ENCODE assay signal across 27 cellular contexts in genomic region chr22:31830721-31831070, GRCh38.
DNase-seq lines count a peak whose midpoint lies in the region; ATAC-seq and TF ChIP-seq lines count a peak whose summit lies in the region.
"Had no signal": no experiment of that assay in that cellular context is flagged by ENCODE, and none has a peak within 500 bp of the region (broad histone marks: within the 10 kb centered on the region; RNA-seq: fewer than 3 reads in every experiment).

No MANE protein-coding gene starts in this region.

- POLR2A ChIA-PET in MCF 10A (lab: Yijun Ruan, JAX), result interaction anchor here (1.0 to 2.6 kb wide), 5 partner anchors 8 to 169 kb away, joined by 4 to 15 read pairs (median 6); partner anchors contain the start of gene PISD
- POLR2A ChIA-PET in activated CD4-positive, alpha-beta memory T cell treated with anti-CD3 and anti-CD28 coated beads, Interleukin-2, amount 10 ng/mL, durations not matched to agents 7 days and 5 days (lab: Charles Lee), result interaction anchor here (0.7 to 1.4 kb wide), 3 partner anchors 125 to 168 kb away, joined by 3 to 4 read pairs (median 3); partner anchors contain the start of gene PISD
- POLR2A ChIA-PET in naive thymus-derived CD8-positive, alpha-beta T cell (lab: Charles Lee), result no interaction called here

- H3K36me3 ChIP-seq in breast epithelium, result peaks cover 4% of the 10 kb centered on the region
- H3K36me3 ChIP-seq: ovary had no signal

- H3K27me3 Mint-ChIP-seq in MCF 10A (ENCODE audit: insufficient read depth, unreplicated experiment), result no peaks in the 10 kb centered on the region
- no peaks in the 10 kb centered on the region for H3K27me3 Mint-ChIP-seq in activated CD4-positive, alpha-beta memory T cell treated with anti-CD3 and anti-CD28 coated beads, Interleukin-2, amount 10 ng/mL, durations not matched to agents 7 days and 5 days
- H3K27me3 Mint-ChIP-seq in naive thymus-derived CD8-positive, alpha-beta T cell, result no peaks in the 10 kb centered on the region

- no peaks in the 10 kb centered on the region for H3K27me3 ChIP-seq in breast epithelium
- H3K27me3 ChIP-seq in foreskin keratinocyte, result no peaks in the 10 kb centered on the region
- H3K27me3 ChIP-seq: heart right ventricle, MG63, ovary, vagina had no signal

- no peaks in the 10 kb centered on the region for H3K4me1 ChIP-seq in breast epithelium
- peaks cover 32% of the 10 kb centered on the region for H3K4me1 ChIP-seq in foreskin keratinocyte

- no peaks in the 10 kb centered on the region for H3K9me3 ChIP-seq in breast epithelium
- H3K9me3 ChIP-seq: heart right ventricle, MG63, ovary, vagina had no signal

- H3K27ac ChIP-seq in breast epithelium (no peak overlapping the region), foreskin keratinocyte (peak overlapping the region; percentile 87)
- H3K27ac ChIP-seq: ovary had no signal

- H3K4me3 ChIP-seq in breast epithelium, result no peak overlapping the region
- H3K4me3 ChIP-seq: heart right ventricle, MG63, ovary, vagina had no signal

- intact Hi-C loops in MCF 10A (cut with micrococcal nuclease) (no loop called here), breast epithelium (cut with DNase I; ENCODE audit: low total_unique reads) (no loop called here)

- H3K4me1 Mint-ChIP-seq in MCF 10A (ENCODE audit: insufficient read depth, unreplicated experiment), result peaks cover 13% of the 10 kb centered on the region
- peaks cover 31% of the 10 kb centered on the region for H3K4me1 Mint-ChIP-seq in activated CD4-positive, alpha-beta memory T cell treated with anti-CD3 and anti-CD28 coated beads, Interleukin-2, amount 10 ng/mL, durations not matched to agents 7 days and 5 days
- H3K4me1 Mint-ChIP-seq in naive thymus-derived CD8-positive, alpha-beta T cell, result peaks cover 0 to 6% (median 2%) of the 10 kb centered on the region in 4 donors
- H3K4me1 Mint-ChIP-seq: mesothelial cell of epicardium, nephron had no signal

- no peaks in the 10 kb centered on the region for H3K9me3 Mint-ChIP-seq in MCF 10A (ENCODE audit: unreplicated experiment)
- H3K9me3 Mint-ChIP-seq in activated CD4-positive, alpha-beta memory T cell treated with anti-CD3 and anti-CD28 coated beads, Interleukin-2, amount 10 ng/mL, durations not matched to agents 7 days and 5 days, result no peaks in the 10 kb centered on the region
- no peaks in the 10 kb centered on the region for H3K9me3 Mint-ChIP-seq in naive thymus-derived CD8-positive, alpha-beta T cell
- H3K9me3 Mint-ChIP-seq: activated naive CD4-positive, alpha-beta T cell treated with anti-CD3 and anti-CD28 coated beads, Interleukin-2, amount 50 U/mL, for 72 hours; mesothelial cell of epicardium; nephron had no signal

- no TSS peak for BruUV-seq in MCF 10A (replicated peaks; lab: Mats Ljungman, UMichigan)

- CTCF ChIA-PET in MCF 10A (lab: Yijun Ruan, JAX), result interaction anchor here (0.6 to 1.5 kb wide), 9 partner anchors 12 to 287 kb away, joined by 3 to 5 read pairs (median 3); no protein-coding TSS in a partner anchor
- CTCF ChIA-PET in activated CD4-positive, alpha-beta memory T cell treated with anti-CD3 and anti-CD28 coated beads, Interleukin-2, amount 10 ng/mL, durations not matched to agents 7 days and 5 days (lab: Charles Lee), result interaction anchor here (0.8 to 2.0 kb wide), 6 partner anchors 18 to 379 kb away, joined by 3 to 7 read pairs (median 3); no protein-coding TSS in a partner anchor

- TF ChIP-seq POLR2A in breast epithelium (IDR thresholded peaks at IDR 0.05), result no peak

- peak overlapping the region; percentile 78 for H3K27ac Mint-ChIP-seq in MCF 10A (ENCODE audit: low read depth, unreplicated experiment)
- peak overlapping the region; percentile 83 for H3K27ac Mint-ChIP-seq in activated CD4-positive, alpha-beta memory T cell treated with anti-CD3 and anti-CD28 coated beads, Interleukin-2, amount 10 ng/mL, durations not matched to agents 7 days and 5 days
- peak overlapping the region in 1 of 10 donors; percentile 22 for H3K27ac Mint-ChIP-seq in naive thymus-derived CD8-positive, alpha-beta T cell
- H3K27ac Mint-ChIP-seq: mesothelial cell of epicardium, nephron had no signal

- H3K36me3 Mint-ChIP-seq in MCF 10A (ENCODE audit: insufficient read depth, unreplicated experiment), result peaks cover 23% of the 10 kb centered on the region
- peaks cover 40% of the 10 kb centered on the region for H3K36me3 Mint-ChIP-seq in activated CD4-positive, alpha-beta memory T cell treated with anti-CD3 and anti-CD28 coated beads, Interleukin-2, amount 10 ng/mL, durations not matched to agents 7 days and 5 days (ENCODE audit: low read depth)
- peaks cover 4 to 88% (median 26%) of the 10 kb centered on the region in 3 donors for H3K36me3 Mint-ChIP-seq in naive thymus-derived CD8-positive, alpha-beta T cell

- no peak overlapping the region for H3K4me3 Mint-ChIP-seq in MCF 10A (ENCODE audit: unreplicated experiment)
- no peak overlapping the region for H3K4me3 Mint-ChIP-seq in activated CD4-positive, alpha-beta memory T cell treated with anti-CD3 and anti-CD28 coated beads, Interleukin-2, amount 10 ng/mL, durations not matched to agents 7 days and 5 days
- H3K4me3 Mint-ChIP-seq in naive thymus-derived CD8-positive, alpha-beta T cell, result no peak overlapping the region
- H3K4me3 Mint-ChIP-seq: mesothelial cell of epicardium, nephron had no signal

- no peak for ATAC-seq in foreskin keratinocyte
- no peak for ATAC-seq in naive thymus-derived CD8-positive, alpha-beta T cell
- ATAC-seq: heart right ventricle, left colon had no signal

- DNase-seq in MCF 10A (ENCODE audit: unreplicated experiment), result no peak
- DNase-seq in breast epithelium (ENCODE audit: low spot score in 2 of 2), result no peak
- DNase-seq in activated CD4-positive, alpha-beta memory T cell treated with anti-CD3 and anti-CD28 coated beads, Interleukin-2, amount 10 ng/mL, durations not matched to agents 7 days and 5 days, result no peak
- no peak for DNase-seq in foreskin keratinocyte
- no peak for DNase-seq in T-helper 2 cell
- no peak for DNase-seq in naive thymus-derived CD8-positive, alpha-beta T cell
- no peak for DNase-seq in Ammon's horn (ENCODE audit: low spot score)
- DNase-seq in central memory CD4-positive, alpha-beta T cell, result no peak
- DNase-seq: activated CD4-positive, CD25-positive, alpha-beta regulatory T cell treated with anti-CD3 and anti-CD28 coated beads, Interleukin-2, amount 50 U/mL, for 72 hours; activated CD8-positive, alpha-beta memory T cell treated with anti-CD3 and anti-CD28 coated beads for 24 hours; DMS 273 treated with DMSO at 0.1 percent for 48 hours; heart right ventricle; left colon; NCI-H1417; NCI-H2081 treated with DMSO at 0.1 percent for 48 hours; NCI-H446; OCI-M1; retina; Right ventricle myocardium superior; stimulated activated CD4-positive, alpha-beta T cell treated with anti-CD3 and anti-CD28 coated beads, Interleukin-4, amount 100 ng/mL, for 1 hour; stimulated activated naive CD4-positive, alpha-beta T cell had no signal

- no peak for TF ChIP-seq CTCF in MCF 10A (IDR thresholded peaks at IDR 0.05; ENCODE audit: unreplicated experiment)
- no peak for TF ChIP-seq CTCF in breast epithelium (IDR thresholded peaks at IDR 0.05)
- no peak for TF ChIP-seq CTCF in foreskin keratinocyte (conservative IDR thresholded peaks at IDR 0.05)
